In genomic region chr17:40727447-40728231, GRCh38 we compare ENCODE assay signal across 15 cellular contexts. TPM values are rescaled to one million over a fixed set of nuclear protein-coding genes. Genes with fewer than 3 reads are reported as not detected.
DNase-seq lines count a peak whose midpoint lies in the region; ATAC-seq and TF ChIP-seq lines count a peak whose summit lies in the region.
"Had no signal": no experiment of that assay in that cellular context is flagged by ENCODE, and none has a peak within 500 bp of the region (broad histone marks: within the 10 kb centered on the region; RNA-seq: fewer than 3 reads in every experiment).

No MANE protein-coding gene starts in this region.

- H3K36me3 ChIP-seq in SK-N-SH (replicated peaks in 1 of 2; ENCODE audit: control insufficient read depth in 1 of 2, insufficient read depth in 2 of 2, low read length in 1 of 2) (no peaks in the 10 kb centered on the region), suprapubic skin (no peaks in the 10 kb centered on the region)
- H3K36me3 ChIP-seq: neural progenitor cell had no signal

- H3K4me3 ChIP-seq in SK-N-SH (ENCODE audit: low read depth in 2 of 2, low read length in 1 of 2) = 0 out of 4 replicates have a peak overlapping the region, but pooled peaks of 1 of the 2 experiments have one; percentile 17
- no peak overlapping the region for H3K4me3 ChIP-seq in suprapubic skin
- H3K4me3 ChIP-seq: neural progenitor cell had no signal

- H3K27me3 ChIP-seq in SK-N-SH (ENCODE audit: insufficient read depth) (peaks cover 30% of the 10 kb centered on the region; the same call in 1 of the 2 replicates), suprapubic skin (no peaks in the 10 kb centered on the region)

- TF ChIP-seq RAD21 in SK-N-SH (IDR thresholded peaks at IDR 0.05; ENCODE audit: low read length) = no peak

- no peak for TF ChIP-seq CTCF in SK-N-SH (IDR thresholded peaks at IDR 0.05)
- no peak for TF ChIP-seq CTCF in suprapubic skin (IDR thresholded peaks at IDR 0.05)

- H3K4me1 ChIP-seq in SK-N-SH (ENCODE audit: control insufficient read depth in 1 of 2, insufficient read depth in 2 of 2, low read depth in 1 of 2, low read length in 1 of 2) (no peaks in the 10 kb centered on the region), suprapubic skin (no peaks in the 10 kb centered on the region)
- H3K4me1 ChIP-seq: neural progenitor cell had no signal

- no peak for ATAC-seq in SK-N-SH treated with all-trans-retinoic acid at 6 μM for 48 hours

- no peak overlapping the region for H3K27ac ChIP-seq in SK-N-SH (ENCODE audit: low read depth in 2 of 2, low read length in 1 of 2)
- H3K27ac ChIP-seq in suprapubic skin = no peak overlapping the region
- H3K27ac ChIP-seq: neural progenitor cell had no signal

- H4K20me1 ChIP-seq in SK-N-SH (ENCODE audit: insufficient read depth) = no peaks in the 10 kb centered on the region

- no peaks in the 10 kb centered on the region for H3F3A ChIP-seq in SK-N-SH (replicated peaks; ENCODE audit: insufficient read depth)

- H3K9ac ChIP-seq in SK-N-SH = no peak overlapping the region
- H3K9ac ChIP-seq: neural progenitor cell had no signal

- TF ChIP-seq POLR2A in suprapubic skin (IDR thresholded peaks at IDR 0.05) = no peak

- no peaks in the 10 kb centered on the region for H3K9me3 ChIP-seq in SK-N-SH
- H3K9me3 ChIP-seq in suprapubic skin = no peaks in the 10 kb centered on the region

- no peak for TF ChIP-seq EP300 in SK-N-SH (IDR thresholded peaks at IDR 0.05; ENCODE audit: borderline replicate concordance in 1 of 2, low read depth in 1 of 2, low read length in 1 of 2)
- TF ChIP-seq EP300 in suprapubic skin (IDR thresholded peaks at IDR 0.05) = no peak

- no peaks in the 10 kb centered on the region for H3K9me2 ChIP-seq in SK-N-SH

- WGBS in SK-N-SH (ENCODE audit: low lambda C conversion rate) = 12% methylated on average over 8 of the region's 8 CpGs
- WGBS in suprapubic skin = 56% methylated on average over 8 of the region's 8 CpGs

- H2AFZ ChIP-seq in SK-N-SH (ENCODE audit: low read depth) = peak overlapping the region; percentile 47; the same call in 1 of the 2 replicates
- H2AFZ ChIP-seq: neural progenitor cell had no signal

- no peaks in the 10 kb centered on the region for H3K79me2 ChIP-seq in SK-N-SH (ENCODE audit: insufficient read depth)

- POLR2A ChIA-PET in SK-N-SH (lab: Yijun Ruan, JAX) = no interaction called here

- DNase-seq in SK-N-SH = no peak
- peak; percentile 12 for DNase-seq in NOMO-1 treated with dmso at 0.1 percent for 144 hours (lab: John Stamatoyannopoulos, UW; ENCODE audit: unreplicated experiment)
- peak; percentile 50 for DNase-seq in fibroblast of gingiva (ENCODE audit: low read depth)
- peak; percentile 69 for DNase-seq in stromal cell of bone marrow (ENCODE audit: low read depth)
- no peak for DNase-seq in suprapubic skin (ENCODE audit: low spot score in 2 of 2)
- DNase-seq in NCI-H526 treated with DMSO at 0.1 percent for 48 hours (lab: John Stamatoyannopoulos, UW) = no peak
- no peak for DNase-seq in SHP77 (lab: John Stamatoyannopoulos, UW)
- DNase-seq: activated CD4-positive, alpha-beta memory T cell treated with anti-CD3 and anti-CD28 coated beads, Interleukin-2, amount 10 ng/mL, durations not matched to agents 7 days and 5 days; activated naive CD8-positive, alpha-beta T cell treated with anti-CD3 and anti-CD28 coated beads, Interleukin-2, amount 10 ng/mL, durations not matched to agents 7 days and 5 days; endodermal cell; NCI-H2081; stimulated activated CD4-positive, alpha-beta T cell treated with anti-CD3 and anti-CD28 coated beads, Interleukin-2, amount 100 ng/mL, for 48 hours had no signal

- CTCF ChIA-PET in SK-N-SH (lab: Yijun Ruan, JAX) = no interaction called here

- no peak overlapping the region for H3K4me2 ChIP-seq in SK-N-SH
- H3K4me2 ChIP-seq: neural progenitor cell had no signal

TF ChIP-seq in SK-N-SH, 30 proteins besides CTCF, POLR2A, EP300 and RAD21 (continues in another document):
- no peak for TF ChIP-seq FOSL2 (IDR thresholded peaks at IDR 0.05; ENCODE audit: borderline replicate concordance, low read depth)
- no peak for TF ChIP-seq ELF1 (IDR thresholded peaks at IDR 0.05)
- TF ChIP-seq NRF1 (IDR thresholded peaks at IDR 0.05; ENCODE audit: low read depth, low read length) = no peak
- TF ChIP-seq RFX5 (IDR thresholded peaks at IDR 0.05; ENCODE audit: low read length) = no peak
- TF ChIP-seq ZBTB33 (IDR thresholded peaks at IDR 0.05; ENCODE audit: borderline replicate concordance, low read depth) = no peak
- TF ChIP-seq POLR2AphosphoS5 (IDR thresholded peaks at IDR 0.05; ENCODE audit: low read depth, low read length) = no peak
- no peak for TF ChIP-seq TCF12 (IDR thresholded peaks at IDR 0.05)
- no peak for TF ChIP-seq JUND (IDR thresholded peaks at IDR 0.05)
- no peak for TF ChIP-seq MAX (IDR thresholded peaks at IDR 0.05; ENCODE audit: low read depth)

TF ChIP-seq in SK-N-SH treated with all-trans-retinoic acid at 6 μM for 48 hours, 23 proteins besides CTCF, POLR2A, EP300 and RAD21 (continues in another document):
- no peak for TF ChIP-seq CREB5 (CRISPR knock-in tag; IDR thresholded peaks at IDR 0.05; ENCODE audit: low read depth)
- no peak for TF ChIP-seq POU6F1 (CRISPR knock-in tag; IDR thresholded peaks at IDR 0.05; ENCODE audit: borderline replicate concordance, low read depth)
- TF ChIP-seq BACH2 (CRISPR knock-in tag; IDR thresholded peaks at IDR 0.05; ENCODE audit: borderline replicate concordance) = no peak
- TF ChIP-seq ZFP30 (CRISPR knock-in tag; IDR thresholded peaks at IDR 0.05) = no peak
- no peak for TF ChIP-seq CSRNP3 (CRISPR knock-in tag; IDR thresholded peaks at IDR 0.05)
- no peak for TF ChIP-seq ZNF8 (CRISPR knock-in tag; IDR thresholded peaks at IDR 0.05)

RNA-seq across cellular contexts. Expression of gene KRT24, which starts 24.1 kb away (rescaled TPM):
- not detected in 2 replicates for polyA plus RNA-seq in SK-N-SH (2012; rRNA removed)
- polyA plus RNA-seq in SK-N-SH (2012; cell fraction: cytosol; rRNA removed) = not detected in 2 replicates
- polyA plus RNA-seq in SK-N-SH (2012; cell fraction: nucleus; rRNA removed) = not detected in 2 replicates
- total RNA-seq in suprapubic skin = not detected
- total RNA-seq: activated CD4-positive, alpha-beta memory T cell treated with anti-CD3 and anti-CD28 coated beads, Interleukin-2, amount 10 ng/mL, durations not matched to agents 7 days and 5 days; activated naive CD8-positive, alpha-beta T cell treated with anti-CD3 and anti-CD28 coated beads, Interleukin-2, amount 10 ng/mL, durations not matched to agents 7 days and 5 days; endodermal cell; subcutaneous adipose tissue had no signal

RNA-seq across cellular contexts. Expression of gene KRT25, which starts 27.5 kb away (rescaled TPM):
- not detected in 2 replicates for polyA plus RNA-seq in SK-N-SH (2012; rRNA removed)
- not detected in 2 replicates for polyA plus RNA-seq in SK-N-SH (2012; cell fraction: cytosol; rRNA removed)
- polyA plus RNA-seq in SK-N-SH (2012; cell fraction: nucleus; rRNA removed) = not detected in 2 replicates
- total RNA-seq in suprapubic skin = 100 to 1,000 TPM in 2 of 4 donors, 10 to 100 TPM in 1, 1 to 10 TPM in 1; 8.7 to 383 (median 119) TPM
- total RNA-seq: activated CD4-positive, alpha-beta memory T cell treated with anti-CD3 and anti-CD28 coated beads, Interleukin-2, amount 10 ng/mL, durations not matched to agents 7 days and 5 days; activated naive CD8-positive, alpha-beta T cell treated with anti-CD3 and anti-CD28 coated beads, Interleukin-2, amount 10 ng/mL, durations not matched to agents 7 days and 5 days; endodermal cell; subcutaneous adipose tissue had no signal

RNA-seq across cellular contexts. Expression of gene KRT26, which starts 44.4 kb away (rescaled TPM):
- polyA plus RNA-seq in SK-N-SH (2012; rRNA removed) = not detected in 2 replicates
- polyA plus RNA-seq in SK-N-SH (2012; cell fraction: cytosol; rRNA removed) = not detected in 2 replicates
- not detected in 2 replicates for polyA plus RNA-seq in SK-N-SH (2012; cell fraction: nucleus; rRNA removed)
- 1 to 10 TPM in 2 of 4 donors, under 1 TPM in 2; 0.34 to 7.2 (median 1.8) TPM for total RNA-seq in suprapubic skin
- total RNA-seq: activated CD4-positive, alpha-beta memory T cell treated with anti-CD3 and anti-CD28 coated beads, Interleukin-2, amount 10 ng/mL, durations not matched to agents 7 days and 5 days; activated naive CD8-positive, alpha-beta T cell treated with anti-CD3 and anti-CD28 coated beads, Interleukin-2, amount 10 ng/mL, durations not matched to agents 7 days and 5 days; endodermal cell; subcutaneous adipose tissue had no signal

RNA-seq across cellular contexts. Expression of gene KRT27, which starts 54.7 kb away (rescaled TPM):
- not detected in 2 replicates for polyA plus RNA-seq in SK-N-SH (2012; rRNA removed)
- polyA plus RNA-seq in SK-N-SH (2012; cell fraction: cytosol; rRNA removed) = not detected in 2 replicates
- polyA plus RNA-seq in SK-N-SH (2012; cell fraction: nucleus; rRNA removed) = not detected in 2 replicates
- total RNA-seq in suprapubic skin = 100 to 1,000 TPM in 1 of 4 donors, 10 to 100 TPM in 2, 1 to 10 TPM in 1; 1.9 to 150 (median 39.1) TPM
- total RNA-seq: activated CD4-positive, alpha-beta memory T cell treated with anti-CD3 and anti-CD28 coated beads, Interleukin-2, amount 10 ng/mL, durations not matched to agents 7 days and 5 days; activated naive CD8-positive, alpha-beta T cell treated with anti-CD3 and anti-CD28 coated beads, Interleukin-2, amount 10 ng/mL, durations not matched to agents 7 days and 5 days; endodermal cell; subcutaneous adipose tissue had no signal

Comparison
In these comparisons a context has a peak if more than half of its experiments do, and no peak if none do; other contexts are left out.
1. DNase-seq: peak in NOMO-1 treated with dmso at 0.1 percent for 144 hours (single experiment), fibroblast of gingiva (single experiment) and stromal cell of bone marrow (single experiment); none in SK-N-SH (single experiment), suprapubic skin (0 of 2), NCI-H526 treated with DMSO at 0.1 percent for 48 hours (single experiment) and SHP77 (0 of 2).